23 cellular contexts compared by ENCODE assay signal in the genomic region with DNA sequence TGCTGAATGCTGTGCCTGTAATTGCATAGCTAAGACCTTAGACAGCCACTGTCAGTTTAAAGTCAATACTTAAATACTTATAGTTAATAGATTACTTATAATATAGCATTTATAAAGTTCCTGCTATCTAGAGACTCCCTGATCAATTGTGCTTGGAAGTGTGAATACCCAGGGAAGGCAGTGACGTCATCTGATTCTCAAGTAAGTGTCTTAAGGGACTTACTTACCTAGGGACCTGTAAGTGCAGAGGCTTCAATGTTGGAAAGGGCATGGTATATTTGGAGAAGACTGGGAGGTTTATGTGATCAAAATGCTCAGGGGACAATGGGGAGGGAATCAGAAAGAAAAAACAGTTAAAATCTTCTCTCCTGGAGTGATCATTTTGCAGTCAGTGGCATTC. TPM values are rescaled to one million over a fixed set of nuclear protein-coding genes. Genes with fewer than 3 reads are reported as not detected.
A peak's percentile ranks its signal among the peaks of the same experiment; 100 is the strongest.
DNase-seq lines count a peak whose midpoint lies in the region; ATAC-seq, FAIRE-seq and TF ChIP-seq lines count a peak whose summit lies in the region.
"Had no signal": no experiment of that assay in that cellular context is flagged by ENCODE, and none has a peak within 500 bp of the region (broad histone marks: within the 10 kb centered on the region; RNA-seq: fewer than 3 reads in every experiment).

No MANE protein-coding gene starts in this region.

- no TSS peak for BruUV-seq in HepG2 (replicated peaks; lab: Mats Ljungman, UMichigan)
- BruUV-seq in K562 (replicated peaks; lab: Mats Ljungman, UMichigan): no TSS peak

- TF ChIP-seq POLR2A in HepG2 (IDR thresholded peaks at IDR 0.05; ENCODE audit: insufficient read depth in 1 of 2, low read depth in 2 of 2, low read length in 2 of 2) (no peak), right lobe of liver (IDR thresholded peaks at IDR 0.05) (no peak), K562 (conservative IDR thresholded peaks at IDR 0.05) (no peak)

- TF ChIP-seq CTCF in HepG2 (CRISPR knock-in tag; IDR thresholded peaks at IDR 0.05) (no peak), right lobe of liver (IDR thresholded peaks at IDR 0.05) (no peak), K562 (IDR thresholded peaks at IDR 0.05 in 2 of 3, conservative IDR thresholded peaks at IDR 0.05 in 1 of 3; ENCODE audit: insufficient read depth in 2 of 3, low read depth in 1 of 3, low read length in 3 of 3) (no peak), foreskin keratinocyte (conservative IDR thresholded peaks at IDR 0.05) (no peak)

- no peak overlapping the region for H2AFZ ChIP-seq in HepG2 (ENCODE audit: low read length)
- no peak overlapping the region for H2AFZ ChIP-seq in K562 (ENCODE audit: low read depth, low read length)

- no peaks in the 10 kb centered on the region for H3K27me3 ChIP-seq in HepG2 (ENCODE audit: control insufficient read depth in 1 of 2, insufficient read depth in 2 of 2, low read length in 2 of 2)
- no peaks in the 10 kb centered on the region for H3K27me3 ChIP-seq in right lobe of liver
- no peaks in the 10 kb centered on the region for H3K27me3 ChIP-seq in K562 (ENCODE audit: control insufficient read depth in 2 of 2, insufficient read depth in 2 of 2, low read length in 2 of 2)
- H3K27me3 ChIP-seq in foreskin keratinocyte: no peaks in the 10 kb centered on the region
- H3K27me3 ChIP-seq: BE2C; BLaER1 treated with 17β-estradiol and CSF1 and Interleukin-3, amounts not matched to agents 10 nM and 100 nM had no signal

- H3K79me2 ChIP-seq in HepG2 (ENCODE audit: insufficient read depth, low read length): no peaks in the 10 kb centered on the region
- H3K79me2 ChIP-seq in K562 (ENCODE audit: control insufficient read depth, insufficient read depth, low read length): no peaks in the 10 kb centered on the region

- intact Hi-C loops in HepG2 (cut with micrococcal nuclease; ENCODE audit: unreplicated experiment) (no loop called here), right lobe of liver (cut with DNase I) (no loop called here), K562 (cut with micrococcal nuclease) (no loop called here)

- H4K20me1 ChIP-seq in HepG2 (ENCODE audit: insufficient read depth, low read length) (no peaks in the 10 kb centered on the region), K562 (replicated peaks; ENCODE audit: control insufficient read depth, insufficient read depth, low read length) (no peaks in the 10 kb centered on the region)
- H4K20me1 ChIP-seq: BLaER1 treated with 17β-estradiol and CSF1 and Interleukin-3, amounts not matched to agents 10 nM and 100 nM had no signal

- TF ChIP-seq RAD21 in HepG2 (CRISPR knock-in tag; IDR thresholded peaks at IDR 0.05): no peak
- TF ChIP-seq RAD21 in K562 (CRISPR knock-in tag; conservative IDR thresholded peaks at IDR 0.05 in 1 of 2, IDR thresholded peaks at IDR 0.05 in 1 of 2): no peak

- H3K36me3 ChIP-seq in HepG2 (replicated peaks in 1 of 2; ENCODE audit: control insufficient read depth in 1 of 2, insufficient read depth in 2 of 2, low read length in 2 of 2): no peaks in the 10 kb centered on the region
- H3K36me3 ChIP-seq in right lobe of liver: no peaks in the 10 kb centered on the region
- H3K36me3 ChIP-seq in K562 (ENCODE audit: control insufficient read depth, insufficient read depth, low read length): no peaks in the 10 kb centered on the region
- H3K36me3 ChIP-seq: BE2C; BLaER1 treated with 17β-estradiol and CSF1 and Interleukin-3, amounts not matched to agents 10 nM and 100 nM; HAP-1 had no signal

- CTCF ChIA-PET in HepG2 (lab: Yijun Ruan, JAX; ENCODE audit: low intra/inter-chr PET ratio, low total read pairs) (no interaction called here), K562 (lab: Yijun Ruan, JAX; ENCODE audit: low intra/inter-chr PET ratio) (no interaction called here)

- WGBS in HepG2 (ENCODE audit: low lambda C conversion rate): 70% methylated on average over 1 of the region's 1 CpG
- 25% methylated on average over 1 of the region's 1 CpG for WGBS in right lobe of liver (ENCODE audit: insufficient coverage, low coverage, low lambda C conversion rate, missing lambda C conversion rate)
- WGBS in K562 (ENCODE audit: insufficient coverage, low coverage, missing lambda C conversion rate): 0% methylated on average over 1 of the region's 1 CpG

- no peak overlapping the region for H3K27ac ChIP-seq in HepG2 (ENCODE audit: extremely low read length, insufficient read depth, low read length)
- no peak overlapping the region for H3K27ac ChIP-seq in right lobe of liver
- no peak overlapping the region for H3K27ac ChIP-seq in K562 (ENCODE audit: extremely low read depth, low read depth, low read length)
- no peak overlapping the region for H3K27ac ChIP-seq in foreskin keratinocyte
- H3K27ac ChIP-seq: A549; BLaER1 treated with 17β-estradiol and CSF1 and Interleukin-3, amounts not matched to agents 10 nM and 100 nM had no signal

- no peaks in the 10 kb centered on the region for H3K9me1 ChIP-seq in K562 (ENCODE audit: control insufficient read depth, insufficient read depth, low read length)

- H3K4me2 ChIP-seq in HepG2 (ENCODE audit: low read depth, low read length): no peak overlapping the region
- no peak overlapping the region for H3K4me2 ChIP-seq in K562 (ENCODE audit: insufficient read depth, low read length)
- H3K4me2 ChIP-seq: A549; BLaER1 treated with 17β-estradiol and CSF1 and Interleukin-3, amounts not matched to agents 10 nM and 100 nM had no signal

- no peak for FAIRE-seq in HepG2 (lab: Jason Lieb, UNC)
- FAIRE-seq in K562 (lab: Jason Lieb, UNC): no peak
- FAIRE-seq: A549, G401.6, GM19239, H54 had no signal

- ATAC-seq in HepG2: no peak
- ATAC-seq in right lobe of liver: no peak
- ATAC-seq in K562: no peak
- no peak for ATAC-seq in foreskin keratinocyte
- ATAC-seq: A549 had no signal

- H3K9ac ChIP-seq in HepG2 (ENCODE audit: insufficient read depth, low read depth, low read length) (no peak overlapping the region), K562 (ENCODE audit: insufficient read depth in 1 of 2, low read depth in 2 of 2, low read length in 2 of 2) (no peak overlapping the region)
- H3K9ac ChIP-seq: BLaER1 treated with 17β-estradiol and CSF1 and Interleukin-3, amounts not matched to agents 10 nM and 100 nM had no signal

- H3K4me1 ChIP-seq in HepG2 (ENCODE audit: insufficient read depth, low read length) (no peaks in the 10 kb centered on the region), right lobe of liver (no peaks in the 10 kb centered on the region), K562 (replicated peaks in 1 of 2; ENCODE audit: control insufficient read depth in 2 of 2, insufficient read depth in 2 of 2, low read length in 2 of 2) (no peaks in the 10 kb centered on the region), foreskin keratinocyte (no peaks in the 10 kb centered on the region)
- H3K4me1 ChIP-seq: BE2C; BLaER1 treated with 17β-estradiol and CSF1 and Interleukin-3, amounts not matched to agents 10 nM and 100 nM; HAP-1 had no signal

- H3K4me3 ChIP-seq in HepG2 (replicated peaks in 1 of 3; ENCODE audit: insufficient read depth in 1 of 3, low read depth in 2 of 3, low read length in 3 of 3): no peak overlapping the region
- H3K4me3 ChIP-seq in right lobe of liver: no peak overlapping the region
- no peak overlapping the region for H3K4me3 ChIP-seq in K562
- H3K4me3 ChIP-seq: A549; BLaER1 treated with 17β-estradiol and CSF1 and Interleukin-3, amounts not matched to agents 10 nM and 100 nM; HAP-1 had no signal

- H3K9me3 ChIP-seq in HepG2 (ENCODE audit: low read length) (peaks cover 10% of the 10 kb centered on the region; the same call in 1 of the 2 replicates), right lobe of liver (peaks cover 0 to 4% (median 0%) of the 10 kb centered on the region in 4 donors), K562 (replicated peaks; ENCODE audit: control insufficient read depth, insufficient read depth, low read depth, low read length) (no peaks in the 10 kb centered on the region)
- H3K9me3 ChIP-seq: HAP-1 had no signal

- in situ Hi-C loops in HepG2 (cut with HindIII; ENCODE audit: extremely low pct_ligation_motif_present, low pct_unique_long_range_greater_than_20kb): no loop called here
- in situ Hi-C loops in K562 (cut with MboI): no loop called here

- POLR2A ChIA-PET in HepG2 (lab: Yijun Ruan, JAX) (no interaction called here), K562 (lab: Yijun Ruan, JAX) (no interaction called here)

- TF ChIP-seq EP300 in HepG2 (IDR thresholded peaks at IDR 0.05; ENCODE audit: low read depth in 2 of 2, low read length in 2 of 2) (no peak), HepG2 (CRISPR knock-in tag; IDR thresholded peaks at IDR 0.05; ENCODE audit: borderline replicate concordance) (no peak), K562 (IDR thresholded peaks at IDR 0.05; ENCODE audit: low read length) (no peak)

- DNase-seq in HepG2 (ENCODE audit: low spot score): no peak
- no peak for DNase-seq in right lobe of liver
- DNase-seq in K562 (ENCODE audit: extremely low read depth in 1 of 4, low spot score in 3 of 4): no peak
- DNase-seq in mucosa of gallbladder (ENCODE audit: low spot score): peak; percentile 29
- no peak for DNase-seq in NCI-H2029 (lab: John Stamatoyannopoulos, UW)
- no peak for DNase-seq in GM19240 (ENCODE audit: insufficient read length, low spot score)
- no peak for DNase-seq in foreskin keratinocyte
- DNase-seq: 8988T; ACHN; AML-193; BE2C; CD4-positive, alpha-beta T cell; CD8-positive, alpha-beta memory T cell; DMS153; DND-41; GOT3; HFFc6 had no signal

RNA-seq across cellular contexts. Expression of a gene that starts 55.0 kb away (rescaled TPM):
- total RNA-seq in HepG2 (2016; rRNA removed; fragmentation: Illumina TruSeq; extraction: Trizol) (0.15 and 0.18 TPM in 2 replicates), right lobe of liver (1 to 10 TPM; 1.2 to 9.0 (median 2.3) TPM), K562 (2014; rRNA removed) (not detected in 2 replicates), K562 (2014; rRNA removed; fragmentation: Illumina TruSeq; extraction: Trizol) (not detected in 2 replicates), K562 (2015; rRNA removed; fragmentation: Illumina TruSeq; extraction: Trizol) (not detected in 2 replicates), K562 (2021) (not detected in 2 replicates), mucosa of gallbladder (5.1 TPM), foreskin keratinocyte (1.2 and 2.0 TPM in 2 replicates)
- total RNA-seq in HepG2 (2016; cell fraction: cytosol; rRNA removed; fragmentation: Illumina TruSeq; extraction: Trizol; ENCODE audit: low read depth): not detected in 2 replicates
- 0.16 and 0.28 TPM in 2 replicates for total RNA-seq in HepG2 (2016; cell fraction: insoluble cytoplasmic fraction; rRNA removed; fragmentation: Illumina TruSeq; extraction: Trizol)
- total RNA-seq in HepG2 (2016; cell fraction: membrane; rRNA removed; fragmentation: Illumina TruSeq; extraction: Trizol): 0.03 and 0.06 TPM in 2 replicates
- 0.13 and 0.40 TPM in 2 replicates for total RNA-seq in HepG2 (2016; cell fraction: nucleus; rRNA removed; fragmentation: Illumina TruSeq; extraction: Trizol)
- polyA plus RNA-seq in HepG2 (2011; rRNA removed) (1.3 and 1.5 TPM in 2 replicates), K562 (2011; rRNA removed) (not detected in 2 replicates), K562 (2014; fragmentation: Illumina TruSeq; extraction: Trizol) (not detected in 2 replicates), K562 (2014; fragmentation: Nextera tagmentation; extraction: Ambion mirVana) (not detected), K562 (2014; rRNA removed) (not detected in 2 replicates), foreskin keratinocyte (0.29 and 0.54 TPM in 2 replicates)
- polyA plus RNA-seq in HepG2 (2011; cell fraction: cytosol; rRNA removed): 0.98 and 1.2 TPM in 2 replicates
- polyA plus RNA-seq in HepG2 (2011; cell fraction: nucleus; rRNA removed): 1.0 and 1.8 TPM in 2 replicates
- polyA plus RNA-seq in HepG2 (2012): 2.1 and 4.0 TPM in 2 replicates
- not detected in 2 replicates for polyA plus RNA-seq in HepG2 (2016; cell fraction: cytosol; fragmentation: Illumina TruSeq; extraction: Trizol; ENCODE audit: low read depth)
- 0.14 and 0.22 TPM in 2 replicates for polyA plus RNA-seq in HepG2 (2016; cell fraction: insoluble cytoplasmic fraction; fragmentation: Illumina TruSeq; extraction: Trizol; ENCODE audit: low read depth)
- polyA plus RNA-seq in HepG2 (2016; cell fraction: membrane; fragmentation: Illumina TruSeq; extraction: Trizol; ENCODE audit: low read depth): 0.05 and 0.06 TPM in 2 replicates
- 0.11 TPM in 2 replicates for polyA plus RNA-seq in HepG2 (2016; cell fraction: nucleus; fragmentation: Illumina TruSeq; extraction: Trizol; ENCODE audit: insufficient read depth, low read depth)
- 8.3 and 12.6 TPM in 2 replicates for polyA minus RNA-seq in HepG2 (2011; rRNA and poly(A)+ RNA removed; ENCODE audit: low replicate concordance)
- 4.4 and 6.9 TPM in 2 replicates for polyA minus RNA-seq in HepG2 (2011; cell fraction: cytosol; rRNA and poly(A)+ RNA removed)
- polyA minus RNA-seq in HepG2 (2011; cell fraction: nucleus; rRNA and poly(A)+ RNA removed): 10.0 and 10.9 TPM in 2 replicates
- total RNA-seq in K562 (2011; cell fraction: chromatin; rRNA removed; ENCODE audit: low replicate concordance): not detected in 2 replicates
- not detected in 2 replicates for total RNA-seq in K562 (2011; cell fraction: nucleolus; rRNA removed)
- not detected in 2 replicates for total RNA-seq in K562 (2011; cell fraction: nucleoplasm; rRNA removed)
- polyA plus RNA-seq in K562 (2011; cell fraction: cytosol; rRNA removed): not detected in 2 replicates
- polyA plus RNA-seq in K562 (2011; cell fraction: nucleus; rRNA removed): not detected in 2 replicates
- not detected in 2 replicates for polyA plus RNA-seq in K562 (2012)
- not detected in 2 replicates for polyA minus RNA-seq in K562 (2011; rRNA and poly(A)+ RNA removed)
- polyA minus RNA-seq in K562 (2011; cell fraction: cytosol; rRNA and poly(A)+ RNA removed): not detected in 2 replicates
- not detected in 2 replicates for polyA minus RNA-seq in K562 (2011; cell fraction: nucleus; rRNA and poly(A)+ RNA removed)
- total RNA-seq: CD4-positive, alpha-beta T cell; CD8-positive, alpha-beta memory T cell had no signal
- polyA plus RNA-seq: CD8-positive, alpha-beta memory T cell had no signal
